In genomic region chr3:197238842-197239241, GRCh38 we compare ENCODE assay signal across 21 cellular contexts. TPM values are rescaled to one million over a fixed set of nuclear protein-coding genes. Genes with fewer than 3 reads are reported as not detected.
DNase-seq lines count a peak whose midpoint lies in the region; ATAC-seq and FAIRE-seq lines count a peak whose summit lies in the region.
"Had no signal": no experiment of that assay in that cellular context is flagged by ENCODE, and none has a peak within 500 bp of the region (broad histone marks: within the 10 kb centered on the region; RNA-seq: fewer than 3 reads in every experiment).

No MANE protein-coding gene starts in this region.

- H3K4me3 Mint-ChIP-seq in activated T-cell treated with anti-CD3 and anti-CD28 coated beads, Interleukin-2, amount 50 U/mL, for 24 hours: no peak overlapping the region
- H3K4me3 Mint-ChIP-seq in activated T-helper 1 cell treated with anti-CD3 and anti-CD28 coated beads, Interleukin-12 subunit alpha, Interleukin-12 subunit beta, Interleukin-2, Interleukin-4 antibody, amounts not matched to agents 30 ng/mL and 10 ng/mL and 1 ng/mL, durations not matched to agents 14 hours and 24 hours and 36 hours: peak overlapping the region; percentile 21
- H3K4me3 Mint-ChIP-seq: type B pancreatic cell had no signal

- H3K27ac ChIP-seq in small intestine (ENCODE audit: low read depth in 1 of 2, low read length in 1 of 2) (no peak overlapping the region), mesendoderm (ENCODE audit: low read depth, low read length) (no peak overlapping the region)
- H3K27ac ChIP-seq: body of pancreas, psoas muscle, RWPE1 had no signal

- intact Hi-C loops in activated T-helper 1 cell treated with anti-CD3 and anti-CD28 coated beads, Interleukin-12 subunit alpha, Interleukin-12 subunit beta, Interleukin-2, Interleukin-4 antibody, amounts not matched to agents 30 ng/mL and 10 ng/mL and 1 ng/mL, durations not matched to agents 14 hours and 24 hours and 36 hours (cut with micrococcal nuclease): loop anchor here (2.0 kb wide), 1 partner anchor 14 kb away; no protein-coding TSS in a partner anchor

- no peak overlapping the region for H2BK5ac ChIP-seq in mesendoderm (ENCODE audit: low read length)

- peak; percentile 23 for FAIRE-seq in small intestine (lab: Jason Lieb, UNC)
- FAIRE-seq: A204.1 had no signal

- DNase-seq in activated T-cell treated with anti-CD3 and anti-CD28 coated beads, Interleukin-2, amount 50 U/mL, for 24 hours: no peak
- DNase-seq in activated T-cell treated with anti-CD3 and anti-CD28 coated beads, Interleukin-2, amount 50 U/mL, for 48 hours: no peak
- no peak for DNase-seq in activated T-helper 1 cell treated with anti-CD3 and anti-CD28 coated beads, Interleukin-12 subunit alpha, Interleukin-12 subunit beta, Interleukin-2, Interleukin-4 antibody, amounts not matched to agents 30 ng/mL and 10 ng/mL and 1 ng/mL, durations not matched to agents 14 hours and 24 hours and 36 hours (ENCODE audit: low spot score)
- DNase-seq in small intestine (no peak), mesendoderm (no peak), NCI-H1105 (lab: John Stamatoyannopoulos, UW) (no peak)
- DNase-seq: activated gamma-delta T cell treated with Interleukin-2 at 50 U/mL for 16 hours; body of pancreas; dermis blood vessel endothelial cell; DMS79; Kasumi-1; NCI-H1417 treated with DMSO at 0.1 percent for 48 hours; NCI-H2227 treated with DMSO at 0.1 percent for 48 hours; psoas muscle; stimulated activated naive CD4-positive, alpha-beta T cell treated with Interleukin-2 at 50 U/mL for 16 hours; SW 1271 had no signal

- H3K4me1 ChIP-seq in small intestine (ENCODE audit: control insufficient read depth in 2 of 2, insufficient read depth in 1 of 2, low read depth in 1 of 2, low read length in 1 of 2): peaks cover 5 to 7% of the 10 kb centered on the region in 2 donors
- H3K4me1 ChIP-seq in mesendoderm (ENCODE audit: control insufficient read depth, low read depth, low read length): peaks cover 11% of the 10 kb centered on the region

- no peak overlapping the region for H2AK5ac ChIP-seq in mesendoderm (ENCODE audit: low read length)

- peak; percentile 56 for ATAC-seq in GM21576 (IDR thresholded peaks at IDR 0.05; ENCODE audit: unreplicated experiment)
- no peak for ATAC-seq in GM18502 (IDR thresholded peaks at IDR 0.05; ENCODE audit: poor library complexity, unreplicated experiment)
- ATAC-seq: body of pancreas, psoas muscle had no signal

- H3K79me2 ChIP-seq in mesendoderm (ENCODE audit: control insufficient read depth, insufficient read depth, low read length): peaks cover 42% of the 10 kb centered on the region

- H3K4ac ChIP-seq in mesendoderm (ENCODE audit: low read depth, low read length): no peak overlapping the region

- H3K56ac ChIP-seq in mesendoderm (ENCODE audit: low read length): no peak overlapping the region

- no peak overlapping the region for H3K9ac ChIP-seq in mesendoderm (ENCODE audit: low read length)

- H3K36me3 ChIP-seq in small intestine (ENCODE audit: control insufficient read depth in 2 of 2, insufficient read depth in 2 of 2, low read length in 2 of 2) (peaks cover 0 to 5% of the 10 kb centered on the region in 2 donors), mesendoderm (ENCODE audit: control insufficient read depth, insufficient read depth, low read length) (no peaks in the 10 kb centered on the region)

- H3K18ac ChIP-seq in mesendoderm (ENCODE audit: low read length): no peak overlapping the region

- no peak overlapping the region for H2BK15ac ChIP-seq in mesendoderm (replicated peaks; ENCODE audit: low read depth)

- H4K8ac ChIP-seq in mesendoderm (ENCODE audit: low read depth, low read length): no peak overlapping the region

- WGBS in small intestine, 3 donors: 63 to 67% (median 64%) methylated on average over 1 of the region's 1 CpG
- WGBS in mesendoderm (ENCODE audit: extremely low coverage, insufficient coverage, low lambda C conversion rate): no CpG with 5 or more reads among the region's 1 CpG

- no peaks in the 10 kb centered on the region for H3K27me3 Mint-ChIP-seq in activated T-cell treated with anti-CD3 and anti-CD28 coated beads, Interleukin-2, amount 50 U/mL, for 24 hours
- no peaks in the 10 kb centered on the region for H3K27me3 Mint-ChIP-seq in activated T-helper 1 cell treated with anti-CD3 and anti-CD28 coated beads, Interleukin-12 subunit alpha, Interleukin-12 subunit beta, Interleukin-2, Interleukin-4 antibody, amounts not matched to agents 30 ng/mL and 10 ng/mL and 1 ng/mL, durations not matched to agents 14 hours and 24 hours and 36 hours (ENCODE audit: insufficient read depth)
- H3K27me3 Mint-ChIP-seq: type B pancreatic cell had no signal

- H3K4me3 ChIP-seq in small intestine (ENCODE audit: low read depth in 1 of 2, low read length in 2 of 2) (no peak overlapping the region), mesendoderm (ENCODE audit: low read length) (no peak overlapping the region)
- H3K4me3 ChIP-seq: body of pancreas, psoas muscle had no signal

- peaks cover 30% of the 10 kb centered on the region for H3K9me3 Mint-ChIP-seq in activated T-cell treated with anti-CD3 and anti-CD28 coated beads, Interleukin-2, amount 50 U/mL, for 24 hours
- peaks cover 41% of the 10 kb centered on the region for H3K9me3 Mint-ChIP-seq in activated T-helper 1 cell treated with anti-CD3 and anti-CD28 coated beads, Interleukin-12 subunit alpha, Interleukin-12 subunit beta, Interleukin-2, Interleukin-4 antibody, amounts not matched to agents 30 ng/mL and 10 ng/mL and 1 ng/mL, durations not matched to agents 14 hours and 24 hours and 36 hours

- peaks cover 20% of the 10 kb centered on the region for H3K79me1 ChIP-seq in mesendoderm (ENCODE audit: low read length)

- peaks cover 48% of the 10 kb centered on the region for H3K4me1 Mint-ChIP-seq in activated T-cell treated with anti-CD3 and anti-CD28 coated beads, Interleukin-2, amount 50 U/mL, for 24 hours (ENCODE audit: low read depth)
- H3K4me1 Mint-ChIP-seq in activated T-helper 1 cell treated with anti-CD3 and anti-CD28 coated beads, Interleukin-12 subunit alpha, Interleukin-12 subunit beta, Interleukin-2, Interleukin-4 antibody, amounts not matched to agents 30 ng/mL and 10 ng/mL and 1 ng/mL, durations not matched to agents 14 hours and 24 hours and 36 hours (ENCODE audit: low read depth): peaks cover 49% of the 10 kb centered on the region

- no peak overlapping the region for H3K4me2 ChIP-seq in mesendoderm (ENCODE audit: low read length)

- peaks cover 73% of the 10 kb centered on the region for H3K36me3 Mint-ChIP-seq in activated T-cell treated with anti-CD3 and anti-CD28 coated beads, Interleukin-2, amount 50 U/mL, for 24 hours (ENCODE audit: low read depth)
- peaks cover 55% of the 10 kb centered on the region for H3K36me3 Mint-ChIP-seq in activated T-helper 1 cell treated with anti-CD3 and anti-CD28 coated beads, Interleukin-12 subunit alpha, Interleukin-12 subunit beta, Interleukin-2, Interleukin-4 antibody, amounts not matched to agents 30 ng/mL and 10 ng/mL and 1 ng/mL, durations not matched to agents 14 hours and 24 hours and 36 hours (ENCODE audit: low read depth)

- peak overlapping the region; percentile 42 for H3K27ac Mint-ChIP-seq in activated T-cell treated with anti-CD3 and anti-CD28 coated beads, Interleukin-2, amount 50 U/mL, for 24 hours
- peak overlapping the region; percentile 65 for H3K27ac Mint-ChIP-seq in activated T-helper 1 cell treated with anti-CD3 and anti-CD28 coated beads, Interleukin-12 subunit alpha, Interleukin-12 subunit beta, Interleukin-2, Interleukin-4 antibody, amounts not matched to agents 30 ng/mL and 10 ng/mL and 1 ng/mL, durations not matched to agents 14 hours and 24 hours and 36 hours
- H3K27ac Mint-ChIP-seq: type B pancreatic cell had no signal

- no peak overlapping the region for H3K23ac ChIP-seq in mesendoderm (ENCODE audit: low read length)

- H3K9me3 ChIP-seq in small intestine (ENCODE audit: control insufficient read depth, low read depth): no peaks in the 10 kb centered on the region

- H3K27me3 ChIP-seq in small intestine (ENCODE audit: control insufficient read depth in 2 of 2, insufficient read depth in 2 of 2, low read length in 2 of 2): no peaks in the 10 kb centered on the region
- H3K27me3 ChIP-seq in mesendoderm (ENCODE audit: insufficient read depth, low read length, poor library complexity): no peaks in the 10 kb centered on the region
- H3K27me3 ChIP-seq: body of pancreas had no signal

- no peak overlapping the region for H4K5ac ChIP-seq in mesendoderm (ENCODE audit: low read length)

- H2BK120ac ChIP-seq in mesendoderm (ENCODE audit: low read depth, low read length): no peak overlapping the region

RNA-seq across cellular contexts. Expression of gene DLG1, which starts 59.6 kb away (rescaled TPM):
- total RNA-seq in activated T-helper 1 cell treated with anti-CD3 and anti-CD28 coated beads, Interleukin-12 subunit alpha, Interleukin-12 subunit beta, Interleukin-2, Interleukin-4 antibody, amounts not matched to agents 30 ng/mL and 10 ng/mL and 1 ng/mL, durations not matched to agents 14 hours and 24 hours and 36 hours: 85.0 and 87.1 TPM in 2 replicates
- 10 to 100 TPM; 25.5 to 51.0 (median 28.4) TPM for polyA plus RNA-seq in small intestine
- 43.0 TPM for polyA plus RNA-seq in mesendoderm (2013, experiment 1 of 2)
- polyA plus RNA-seq in mesendoderm (2013, experiment 2 of 2): 43.5 TPM
